8 cellular contexts compared by ENCODE assay signal in the genomic region with DNA sequence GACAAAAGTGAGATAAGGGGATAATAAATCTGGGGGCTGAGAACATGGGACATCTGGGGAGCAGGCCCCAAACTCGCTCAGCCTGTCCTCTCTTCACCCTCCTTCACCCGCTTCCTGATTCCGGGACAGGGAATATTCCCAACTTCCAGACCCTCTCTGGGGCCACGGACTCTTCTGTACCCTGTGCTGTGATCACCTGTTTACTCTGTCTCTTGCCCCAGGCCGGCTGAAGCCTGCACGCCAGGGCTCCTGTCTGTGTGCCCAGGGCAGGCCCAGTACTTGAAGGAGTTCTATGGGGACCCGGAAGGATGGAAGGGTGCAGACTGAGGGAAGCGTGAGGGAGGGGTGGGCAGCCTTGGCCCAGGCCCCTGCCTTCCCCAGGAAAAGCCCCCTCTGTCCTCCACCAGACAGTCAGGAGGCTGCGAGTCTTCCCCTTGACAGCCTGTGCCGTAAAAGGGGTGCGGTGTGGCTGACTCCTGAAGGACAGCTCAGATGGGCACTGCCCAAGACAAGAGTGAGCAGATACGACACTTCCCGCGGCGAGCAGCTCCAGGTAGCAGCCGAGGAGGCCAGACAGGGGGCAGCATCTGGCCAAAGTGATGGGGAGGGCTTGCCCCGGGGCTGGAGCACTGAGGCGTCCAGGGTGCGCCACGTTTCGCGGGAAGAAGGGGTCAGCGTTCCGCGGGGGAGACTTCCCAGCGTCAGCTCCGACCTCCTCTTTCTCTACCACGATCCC. TPM values are rescaled to one million over a fixed set of nuclear protein-coding genes. Genes with fewer than 3 reads are reported as not detected.
A peak's percentile ranks its signal among the peaks of the same experiment; 100 is the strongest.
DNase-seq lines count a peak whose midpoint lies in the region; ATAC-seq and TF ChIP-seq lines count a peak whose summit lies in the region.

No MANE protein-coding gene starts in this region.

- no peaks in the 10 kb centered on the region for H3K9me3 Mint-ChIP-seq in natural killer cell

- H3K27me3 Mint-ChIP-seq in T-helper 17 cell, result no peaks in the 10 kb centered on the region
- no peaks in the 10 kb centered on the region for H3K27me3 Mint-ChIP-seq in natural killer cell (ENCODE audit: low read depth in 2 of 2)

- H3K4me1 Mint-ChIP-seq in T-helper 17 cell (peaks cover 13% of the 10 kb centered on the region), natural killer cell (peaks cover 25 to 26% of the 10 kb centered on the region in 2 donors)

- H3K36me3 Mint-ChIP-seq in T-helper 17 cell (ENCODE audit: low read depth) (peaks cover 3% of the 10 kb centered on the region), natural killer cell (no peaks in the 10 kb centered on the region)

- DNase-seq in NCI-H748 (lab: John Stamatoyannopoulos, UW; ENCODE audit: unreplicated experiment) (peak; percentile 40), NCI-H748 treated with DMSO at 0.1 percent for 48 hours (lab: John Stamatoyannopoulos, UW) (no peak), T-helper 17 cell (no peak), natural killer cell (no peak), NCI-H1694 (lab: John Stamatoyannopoulos, UW) (no peak)
- DNase-seq in stimulated activated naive CD4-positive, alpha-beta T cell treated with Interleukin-2 at 50 U/mL for 16 hours (lab: John Stamatoyannopoulos, UW), result no peak

- intact Hi-C loops in natural killer cell (cut with micrococcal nuclease), result no loop called here

- ATAC-seq in HG03108 (IDR thresholded peaks at IDR 0.05; ENCODE audit: unreplicated experiment) (peak; percentile 23), T-helper 17 cell (no peak), esophagus mucosa (peak; percentile 22), natural killer cell (no peak)

- no peak overlapping the region for H3K27ac Mint-ChIP-seq in T-helper 17 cell
- peak overlapping the region; percentile 68 to 83 for H3K27ac Mint-ChIP-seq in natural killer cell

- TF ChIP-seq CTCF in natural killer cell (IDR thresholded peaks at IDR 0.05), result no peak

- H3K9me3 ChIP-seq in T-helper 17 cell (ENCODE audit: control insufficient read depth, low read length, poor library complexity, severe bottlenecking), result no peaks in the 10 kb centered on the region

- H3K4me3 Mint-ChIP-seq in T-helper 17 cell, result peak overlapping the region; percentile 92
- H3K4me3 Mint-ChIP-seq in natural killer cell, result peak overlapping the region; percentile 93

RNA-seq across cellular contexts. Expression of gene CCNF, which starts 1.0 kb away (rescaled TPM):
- total RNA-seq in T-helper 17 cell, result 1 to 10 TPM; 2.9 to 3.3 TPM
- 11.1 TPM for total RNA-seq in esophagus mucosa
- 10 to 100 TPM in 1 of 3 donors, 1 to 10 TPM in 2; 7.5 to 14.2 (median 8.4) TPM for total RNA-seq in natural killer cell

RNA-seq across cellular contexts. Expression of gene TEDC2, which starts 31.7 kb away (rescaled TPM):
- total RNA-seq in T-helper 17 cell (under 1 TPM; 0.70 to 0.85 TPM), esophagus mucosa (3.1 TPM), natural killer cell (1 to 10 TPM in 1 of 3 donors, under 1 TPM in 2; 0.47 to 2.2 (median 0.55) TPM)

RNA-seq across cellular contexts. Expression of gene NTN3, which starts 42.9 kb away (rescaled TPM):
- total RNA-seq in T-helper 17 cell, result not detected
- total RNA-seq in esophagus mucosa, result 0.08 TPM
- total RNA-seq in natural killer cell, result not detected

RNA-seq across cellular contexts. Expression of gene TBC1D24, which starts 46.7 kb away (rescaled TPM):
- total RNA-seq in T-helper 17 cell, result 1 to 10 TPM; 4.4 to 8.4 TPM
- total RNA-seq in esophagus mucosa, result 2.0 TPM
- 10 to 100 TPM in 2 of 3 donors, 1 to 10 TPM in 1; 7.2 to 13.0 (median 10.9) TPM for total RNA-seq in natural killer cell

Comparison
In these comparisons a context has a peak if more than half of its experiments do, and no peak if none do; other contexts are left out.
1. ATAC-seq: peak in HG03108 (single experiment) and esophagus mucosa (single experiment); none in T-helper 17 cell (single experiment) and natural killer cell (0 of 3).